ENCODE assay signal across 9 cellular contexts in the genomic region with DNA sequence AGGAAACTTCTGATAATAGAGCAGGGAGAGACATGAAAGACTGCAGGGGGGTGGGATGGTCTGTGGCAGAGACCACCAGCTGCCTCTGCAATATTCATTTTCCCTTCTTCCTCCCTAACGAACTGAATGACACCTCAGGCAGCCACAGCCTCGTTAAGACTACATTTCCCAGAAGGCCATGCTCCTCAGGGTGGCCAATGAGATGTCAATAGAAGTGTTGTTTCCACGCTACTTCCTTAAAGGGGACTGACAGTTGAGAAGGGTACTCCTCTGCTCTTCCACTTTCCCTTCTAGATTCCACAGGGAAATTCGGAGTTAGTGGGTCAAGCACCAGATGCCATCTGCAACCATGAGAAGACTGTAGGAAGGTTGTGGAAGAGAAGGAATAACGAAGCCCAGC. TPM values are rescaled to one million over a fixed set of nuclear protein-coding genes. Genes with fewer than 3 reads are reported as not detected.
DNase-seq lines count a peak whose midpoint lies in the region; ATAC-seq and TF ChIP-seq lines count a peak whose summit lies in the region.
"Had no signal": no experiment of that assay in that cellular context is flagged by ENCODE, and none has a peak within 500 bp of the region (broad histone marks: within the 10 kb centered on the region; RNA-seq: fewer than 3 reads in every experiment).

No MANE protein-coding gene starts in this region.

- TF ChIP-seq CTCF in AG10803 (conservative IDR thresholded peaks at IDR 0.05; ENCODE audit: low read length), result no peak
- no peak for TF ChIP-seq CTCF in neural crest cell (conservative IDR thresholded peaks at IDR 0.05)

- H3K27ac Mint-ChIP-seq in neural crest cell (ENCODE audit: unreplicated experiment), result no peak overlapping the region
- H3K27ac Mint-ChIP-seq: activated naive CD8-positive, alpha-beta T cell treated with anti-CD3 and anti-CD28 coated beads, Interleukin-2, amount 10 ng/mL, durations not matched to agents 7 days and 5 days had no signal

- H3K4me1 Mint-ChIP-seq in neural crest cell, result peaks cover 17% of the 10 kb centered on the region
- H3K4me1 Mint-ChIP-seq: activated naive CD8-positive, alpha-beta T cell treated with anti-CD3 and anti-CD28 coated beads, Interleukin-2, amount 10 ng/mL, durations not matched to agents 7 days and 5 days had no signal

- ATAC-seq in GM18508 (IDR thresholded peaks at IDR 0.05; ENCODE audit: insufficient read depth, unreplicated experiment), result peak; percentile 76
- ATAC-seq in HG02885 (IDR thresholded peaks at IDR 0.05; ENCODE audit: poor library complexity, unreplicated experiment), result peak; percentile 95

- H3K36me3 Mint-ChIP-seq in neural crest cell (ENCODE audit: low read depth), result no peaks in the 10 kb centered on the region
- H3K36me3 Mint-ChIP-seq: activated naive CD8-positive, alpha-beta T cell treated with anti-CD3 and anti-CD28 coated beads, Interleukin-2, amount 10 ng/mL, durations not matched to agents 7 days and 5 days had no signal

- H3K4me3 Mint-ChIP-seq in neural crest cell, result no peak overlapping the region
- H3K4me3 Mint-ChIP-seq: activated naive CD8-positive, alpha-beta T cell treated with anti-CD3 and anti-CD28 coated beads, Interleukin-2, amount 10 ng/mL, durations not matched to agents 7 days and 5 days had no signal

- H3K4me3 ChIP-seq in AG10803 (ENCODE audit: low read length), result no peak overlapping the region; the same call in 1 of the 2 replicates

- peak; percentile 5 for DNase-seq in AG10803 (ENCODE audit: low read depth)
- DNase-seq in RKO (ENCODE audit: low spot score), result peak; percentile 76
- peak; percentile 54 to 66 for DNase-seq in erythroblast (lab: John Stamatoyannopoulos, UW)
- peak; percentile 31 for DNase-seq in neural crest cell (ENCODE audit: low read depth, low spot score)
- DNase-seq in NCI-H524 (lab: John Stamatoyannopoulos, UW), result no peak
- no peak for DNase-seq in T-helper 9 cell
- DNase-seq: activated naive CD8-positive, alpha-beta T cell treated with anti-CD3 and anti-CD28 coated beads, Interleukin-2, amount 10 ng/mL, durations not matched to agents 7 days and 5 days had no signal

- H3K27me3 Mint-ChIP-seq in neural crest cell (ENCODE audit: low read depth), result peaks cover 18% of the 10 kb centered on the region

- TF ChIP-seq POLR2A in erythroblast (IDR thresholded peaks at IDR 0.05; ENCODE audit: low read length), result no peak

- H3K9me3 Mint-ChIP-seq in neural crest cell, result peaks cover 2% of the 10 kb centered on the region

RNA-seq across cellular contexts. Expression of a gene that starts 52.0 kb away (rescaled TPM):
- 62.7 and 64.1 TPM in 2 replicates for total RNA-seq in neural crest cell

Comparison
In these comparisons a context has a peak if more than half of its experiments do, and no peak if none do; other contexts are left out.
1. DNase-seq: peak in AG10803 (single experiment), RKO (single experiment), erythroblast (2 of 2) and neural crest cell (single experiment); none in NCI-H524 (0 of 2) and T-helper 9 cell (single experiment).